Comparison of ENCODE assay signal across 6 cellular contexts in the genomic region with DNA sequence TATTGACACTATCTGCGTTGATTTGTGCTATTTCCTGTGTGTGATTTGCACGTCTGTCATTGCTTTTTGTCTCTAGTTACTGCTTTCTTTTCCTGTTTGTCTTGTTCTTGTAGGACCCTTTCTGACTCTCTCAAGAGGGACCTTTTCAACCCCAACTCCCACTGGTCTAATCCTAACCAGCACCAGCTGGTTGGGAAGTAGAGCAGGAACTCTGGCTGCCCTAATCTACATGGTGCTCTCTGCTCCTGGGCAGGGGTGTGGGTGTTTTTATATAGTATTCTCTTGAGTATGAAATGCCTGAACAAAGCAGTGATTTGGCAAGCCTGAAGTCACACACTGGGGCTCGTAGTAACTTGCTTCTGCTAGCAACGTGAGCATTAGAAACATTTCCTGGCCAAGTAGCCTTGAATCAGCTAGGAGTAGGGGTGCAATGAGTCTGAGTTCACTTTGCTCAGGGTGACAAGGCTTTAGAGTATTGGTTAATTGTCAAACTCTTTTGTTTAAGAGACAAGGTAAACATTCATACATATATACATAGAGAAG.
DNase-seq lines count a peak whose midpoint lies in the region; ATAC-seq, FAIRE-seq and TF ChIP-seq lines count a peak whose summit lies in the region.
"Not testable (repeated sequence)": the region's sequence is repeated elsewhere in the genome, so short reads cannot be mapped to it uniquely, and the experiment has no call there.

No MANE protein-coding gene starts in this region.

- H3K27me3 ChIP-seq in RWPE2 (ENCODE audit: insufficient read depth, poor library complexity, severe bottlenecking); bronchial epithelial cell (ENCODE audit: control insufficient read depth, insufficient read depth, low read length): not testable (repeated sequence)

- DNase-seq in RWPE2 (ENCODE audit: low spot score); Right ventricle myocardium inferior (ENCODE audit: missing footprints); Right ventricle myocardium superior; left ventricle myocardium superior: not testable (repeated sequence)
- peak; percentile 0 for DNase-seq in bronchial epithelial cell (ENCODE audit: low read depth)

- intact Hi-C loops in Right ventricle myocardium inferior (cut with DNase I); Right ventricle myocardium superior (cut with DNase I); left ventricle myocardium superior (cut with micrococcal nuclease): not testable (repeated sequence)

- TF ChIP-seq CTCF in RWPE2 (IDR thresholded peaks at IDR 0.05; ENCODE audit: poor library complexity, severe bottlenecking); bronchial epithelial cell (IDR thresholded peaks at IDR 0.05; ENCODE audit: insufficient read depth, low read length, severe bottlenecking): not testable (repeated sequence)

- H3K27ac ChIP-seq in RWPE2 (ENCODE audit: poor library complexity, severe bottlenecking): not testable (repeated sequence)

- not testable (repeated sequence) for H3K9me3 ChIP-seq in RWPE2 (ENCODE audit: severe bottlenecking)

- FAIRE-seq in bronchial epithelial cell (lab: Jason Lieb, UNC): not testable (repeated sequence)

- ATAC-seq in RWPE2 (ENCODE audit: low read depth) (peak; percentile 74), esophagus mucosa (peak; percentile 79), Right ventricle myocardium inferior (peak; percentile 72), Right ventricle myocardium superior (ENCODE audit: poor library complexity) (peak; percentile 53), left ventricle myocardium superior (peak; percentile 52)

- H3K4me3 ChIP-seq in RWPE2 (ENCODE audit: severe bottlenecking); bronchial epithelial cell (ENCODE audit: low read depth, low read length): not testable (repeated sequence)

- H3K36me3 ChIP-seq in RWPE2 (ENCODE audit: low read depth); bronchial epithelial cell (ENCODE audit: control insufficient read depth, insufficient read depth, low read length): not testable (repeated sequence)

- H3K4me1 ChIP-seq in RWPE2 (ENCODE audit: insufficient read depth, poor library complexity, severe bottlenecking): not testable (repeated sequence)
